Comparison of ENCODE assay signal across 8 cellular contexts in the genomic region with DNA sequence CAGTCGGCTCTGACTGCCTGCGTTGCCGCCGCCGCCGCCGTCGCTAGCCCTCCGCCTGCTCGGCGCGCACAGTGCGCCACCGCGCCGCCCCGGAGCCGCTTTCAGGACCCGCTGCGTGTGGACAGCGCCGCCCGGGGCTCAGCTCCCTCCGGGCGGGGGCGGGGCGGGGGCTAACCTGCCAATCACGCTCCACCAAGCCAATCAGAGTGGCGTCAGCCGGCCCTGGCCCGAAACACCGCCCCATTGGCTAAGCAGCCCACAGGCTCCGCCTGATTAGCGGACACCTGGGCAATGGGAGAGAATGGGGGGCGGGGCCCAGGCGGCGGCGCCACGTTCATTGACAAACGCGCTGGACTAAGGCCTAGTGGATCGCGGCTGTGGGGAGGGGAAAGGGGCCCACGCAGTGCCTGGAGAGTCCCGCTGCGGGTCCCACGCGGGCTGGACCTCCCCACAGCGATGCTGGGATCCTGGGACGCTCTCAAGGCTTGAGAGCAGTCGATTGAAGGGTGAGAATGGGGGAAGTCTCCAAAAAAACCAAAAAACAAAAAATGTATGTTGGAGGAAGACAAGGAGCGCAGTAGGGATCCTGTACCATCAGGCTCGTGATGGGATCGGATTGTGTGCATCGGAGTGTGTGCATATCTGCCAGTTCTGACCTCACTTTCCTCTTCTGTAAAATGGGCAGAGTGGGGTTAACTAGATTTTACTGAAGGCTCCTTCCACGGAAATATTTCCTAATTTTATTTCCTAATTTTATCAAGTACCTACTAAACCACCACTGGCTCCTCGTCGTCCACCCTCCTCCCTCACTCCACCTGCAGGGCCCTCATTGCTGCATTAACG. TPM values are rescaled to one million over a fixed set of nuclear protein-coding genes. Genes with fewer than 3 reads are reported as not detected.
DNase-seq lines count a peak whose midpoint lies in the region; ATAC-seq, FAIRE-seq and TF ChIP-seq lines count a peak whose summit lies in the region.

No MANE protein-coding gene starts in this region.

- peak; percentile 41 for FAIRE-seq in A204.1 (lab: Jason Lieb, UNC)
- FAIRE-seq in bronchial epithelial cell (lab: Jason Lieb, UNC), result no peak
- FAIRE-seq in keratinocyte (lab: Jason Lieb, UNC), result peak; percentile 9

- ATAC-seq in GM18858 (IDR thresholded peaks at IDR 0.05; ENCODE audit: unreplicated experiment) (peak; percentile 76), HG03060 (IDR thresholded peaks at IDR 0.05; ENCODE audit: low read depth, unreplicated experiment) (peak; percentile 55)

- H3K27ac ChIP-seq in WERI-Rb-1 (peak overlapping the region; percentile 77), keratinocyte (ENCODE audit: control insufficient read depth, insufficient read depth, low read length) (no peak overlapping the region)

- no peak overlapping the region for H2AFZ ChIP-seq in keratinocyte (ENCODE audit: control insufficient read depth, low read length)

- dilution Hi-C loops in keratinocyte (cut with MboI; ENCODE audit: extremely low pct_ligation_motif_present, low sequenced_read_pairs), result no loop called here

- H3K4me3 ChIP-seq in WERI-Rb-1 (ENCODE audit: low read depth, low read length), result peak overlapping the region; percentile 94
- no peak overlapping the region for H3K4me3 ChIP-seq in bronchial epithelial cell (ENCODE audit: low read depth, low read length)
- peak overlapping the region in 1 of 3 experiments; percentile 21 for H3K4me3 ChIP-seq in keratinocyte (ENCODE audit: control insufficient read depth in 2 of 3, extremely low read depth in 1 of 3, insufficient read depth in 2 of 3, low read depth in 1 of 3, low read length in 3 of 3)

- H3K79me2 ChIP-seq in keratinocyte (ENCODE audit: control insufficient read depth, insufficient read depth, low read length), result no peaks in the 10 kb centered on the region

- DNase-seq in NCI-H2107 (lab: John Stamatoyannopoulos, UW) (peak; percentile 97), WERI-Rb-1 (peak; percentile 99), bronchial epithelial cell (ENCODE audit: low read depth) (peak; percentile 67), keratinocyte (ENCODE audit: low read depth, low spot score) (peak; percentile 69)
- peak; percentile 68 to 94 (median 76) for DNase-seq in stimulated activated CD4-positive, alpha-beta T cell treated with anti-CD3 and anti-CD28 coated beads, Interleukin-1b, Interleukin-23, amount 100 ng/mL, for 24 hours (ENCODE audit: low read depth in 4 of 4, low spot score in 1 of 4)

- peaks cover 30% of the 10 kb centered on the region for H3K36me3 ChIP-seq in WERI-Rb-1
- H3K36me3 ChIP-seq in bronchial epithelial cell (ENCODE audit: control insufficient read depth, insufficient read depth, low read length), result no peaks in the 10 kb centered on the region
- H3K36me3 ChIP-seq in keratinocyte (ENCODE audit: control insufficient read depth in 2 of 2, extremely low read depth in 1 of 2, insufficient read depth in 2 of 2, low read length in 2 of 2), result no peaks in the 10 kb centered on the region

- no peaks in the 10 kb centered on the region for H3K27me3 ChIP-seq in WERI-Rb-1 (ENCODE audit: insufficient read depth, low read depth, severe bottlenecking)
- peaks cover 90% of the 10 kb centered on the region for H3K27me3 ChIP-seq in bronchial epithelial cell (ENCODE audit: control insufficient read depth, insufficient read depth, low read length)
- peaks cover 98% of the 10 kb centered on the region for H3K27me3 ChIP-seq in keratinocyte (ENCODE audit: control insufficient read depth, extremely low read depth, insufficient read depth, low read length)

- no peaks in the 10 kb centered on the region for H3K9me3 ChIP-seq in WERI-Rb-1 (ENCODE audit: severe bottlenecking)
- no peaks in the 10 kb centered on the region for H3K9me3 ChIP-seq in keratinocyte (ENCODE audit: control insufficient read depth, low read depth, low read length)

- H3K4me1 ChIP-seq in keratinocyte (ENCODE audit: control insufficient read depth, extremely low read depth, insufficient read depth, low read length), result peaks cover 12% of the 10 kb centered on the region

- peak overlapping the region; percentile 30 for H3K4me2 ChIP-seq in keratinocyte (ENCODE audit: control insufficient read depth, extremely low read depth, insufficient read depth, low read depth, low read length)

- TF ChIP-seq CTCF in WERI-Rb-1 (IDR thresholded peaks at IDR 0.05; ENCODE audit: low read depth, low read length) (no peak), bronchial epithelial cell (IDR thresholded peaks at IDR 0.05; ENCODE audit: insufficient read depth, low read length, severe bottlenecking) (no peak), keratinocyte (optimal IDR thresholded peaks at IDR 0.05 in 1 of 3, IDR thresholded peaks at IDR 0.05 in 1 of 3, conservative IDR thresholded peaks at IDR 0.05 in 1 of 3; ENCODE audit: extremely low read depth in 1 of 3, insufficient read depth in 2 of 3, low read length in 3 of 3) (peak in 1 of 3 experiments; percentile 8)

- no peak overlapping the region for H3K9ac ChIP-seq in keratinocyte (ENCODE audit: control insufficient read depth, extremely low read depth, insufficient read depth, low read length)

- H4K20me1 ChIP-seq in keratinocyte (ENCODE audit: control insufficient read depth, extremely low read depth, insufficient read depth, low read length), result peaks cover 6% of the 10 kb centered on the region

- H3K9me1 ChIP-seq in keratinocyte (ENCODE audit: control insufficient read depth, extremely low read depth, insufficient read depth, low read length), result no peaks in the 10 kb centered on the region

RNA-seq across cellular contexts. Expression of a gene that starts 6.3 kb away (rescaled TPM):
- not detected in 2 replicates for total RNA-seq in bronchial epithelial cell
- polyA plus RNA-seq in keratinocyte, result not detected in 3 replicates
- not detected for polyA plus RNA-seq in keratinocyte (2011; ENCODE audit: low read depth)
- polyA plus RNA-seq in keratinocyte (2011; cell fraction: cytosol; rRNA removed), result not detected in 2 replicates
- polyA plus RNA-seq in keratinocyte (2011; cell fraction: nucleus; rRNA removed), result not detected in 2 replicates
- polyA plus RNA-seq in keratinocyte (2012; ENCODE audit: low replicate concordance), result not detected in 2 replicates
- not detected in 3 replicates for polyA minus RNA-seq in keratinocyte
- not detected for polyA minus RNA-seq in keratinocyte (2011; cell fraction: cytosol; rRNA and poly(A)+ RNA removed)
- polyA minus RNA-seq in keratinocyte (2011; cell fraction: nucleus; rRNA and poly(A)+ RNA removed), result not detected in 2 replicates
